2 cellular contexts compared by ENCODE assay signal in genomic region chr2:239323473-239323872, GRCh38.
TF ChIP-seq lines count a peak whose summit lies in the region.

No MANE protein-coding gene starts in this region.

TF ChIP-seq in SK-N-SH treated with all-trans-retinoic acid at 6 μM for 48 hours, 23 proteins besides CTCF, POLR2A, EP300 and RAD21 (continued from another document):
- TF ChIP-seq, protein P1, sequence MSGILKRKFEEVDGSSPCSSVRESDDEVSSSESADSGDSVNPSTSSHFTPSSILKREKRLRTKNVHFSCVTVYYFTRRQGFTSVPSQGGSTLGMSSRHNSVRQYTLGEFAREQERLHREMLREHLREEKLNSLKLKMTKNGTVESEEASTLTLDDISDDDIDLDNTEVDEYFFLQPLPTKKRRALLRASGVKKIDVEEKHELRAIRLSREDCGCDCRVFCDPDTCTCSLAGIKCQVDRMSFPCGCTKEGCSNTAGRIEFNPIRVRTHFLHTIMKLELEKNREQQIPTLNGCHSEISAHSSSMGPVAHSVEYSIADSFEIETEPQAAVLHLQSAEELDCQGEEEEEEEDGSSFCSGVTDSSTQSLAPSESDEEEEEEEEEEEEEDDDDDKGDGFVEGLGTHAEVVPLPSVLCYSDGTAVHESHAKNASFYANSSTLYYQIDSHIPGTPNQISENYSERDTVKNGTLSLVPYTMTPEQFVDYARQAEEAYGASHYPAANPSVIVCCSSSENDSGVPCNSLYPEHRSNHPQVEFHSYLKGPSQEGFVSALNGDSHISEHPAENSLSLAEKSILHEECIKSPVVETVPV (CRISPR knock-in tag; IDR thresholded peaks at IDR 0.05) = no peak
- TF ChIP-seq RARB (CRISPR knock-in tag; IDR thresholded peaks at IDR 0.05) (no peak), ZFP30 (CRISPR knock-in tag; IDR thresholded peaks at IDR 0.05) (no peak)

TF ChIP-seq in HCT116, 20 proteins besides CTCF, POLR2A, EP300 and RAD21 (continued from another document):
- TF ChIP-seq, protein P2, sequence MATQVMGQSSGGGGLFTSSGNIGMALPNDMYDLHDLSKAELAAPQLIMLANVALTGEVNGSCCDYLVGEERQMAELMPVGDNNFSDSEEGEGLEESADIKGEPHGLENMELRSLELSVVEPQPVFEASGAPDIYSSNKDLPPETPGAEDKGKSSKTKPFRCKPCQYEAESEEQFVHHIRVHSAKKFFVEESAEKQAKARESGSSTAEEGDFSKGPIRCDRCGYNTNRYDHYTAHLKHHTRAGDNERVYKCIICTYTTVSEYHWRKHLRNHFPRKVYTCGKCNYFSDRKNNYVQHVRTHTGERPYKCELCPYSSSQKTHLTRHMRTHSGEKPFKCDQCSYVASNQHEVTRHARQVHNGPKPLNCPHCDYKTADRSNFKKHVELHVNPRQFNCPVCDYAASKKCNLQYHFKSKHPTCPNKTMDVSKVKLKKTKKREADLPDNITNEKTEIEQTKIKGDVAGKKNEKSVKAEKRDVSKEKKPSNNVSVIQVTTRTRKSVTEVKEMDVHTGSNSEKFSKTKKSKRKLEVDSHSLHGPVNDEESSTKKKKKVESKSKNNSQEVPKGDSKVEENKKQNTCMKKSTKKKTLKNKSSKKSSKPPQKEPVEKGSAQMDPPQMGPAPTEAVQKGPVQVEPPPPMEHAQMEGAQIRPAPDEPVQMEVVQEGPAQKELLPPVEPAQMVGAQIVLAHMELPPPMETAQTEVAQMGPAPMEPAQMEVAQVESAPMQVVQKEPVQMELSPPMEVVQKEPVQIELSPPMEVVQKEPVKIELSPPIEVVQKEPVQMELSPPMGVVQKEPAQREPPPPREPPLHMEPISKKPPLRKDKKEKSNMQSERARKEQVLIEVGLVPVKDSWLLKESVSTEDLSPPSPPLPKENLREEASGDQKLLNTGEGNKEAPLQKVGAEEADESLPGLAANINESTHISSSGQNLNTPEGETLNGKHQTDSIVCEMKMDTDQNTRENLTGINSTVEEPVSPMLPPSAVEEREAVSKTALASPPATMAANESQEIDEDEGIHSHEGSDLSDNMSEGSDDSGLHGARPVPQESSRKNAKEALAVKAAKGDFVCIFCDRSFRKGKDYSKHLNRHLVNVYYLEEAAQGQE (IDR thresholded peaks at IDR 0.05; ENCODE audit: low read depth) = no peak
- TF ChIP-seq SRF (IDR thresholded peaks at IDR 0.05; ENCODE audit: low read depth) (no peak), ZBTB33 (IDR thresholded peaks at IDR 0.05; ENCODE audit: extremely low read depth, insufficient replicate concordance, low read length) (no peak), EGR1 (IDR thresholded peaks at IDR 0.05; ENCODE audit: low read depth) (no peak), CBX3 (IDR thresholded peaks at IDR 0.05; ENCODE audit: low read depth) (no peak), POLR2AphosphoS5 (IDR thresholded peaks at IDR 0.05; ENCODE audit: low read depth, low read length) (no peak), MAX (IDR thresholded peaks at IDR 0.05) (peak; percentile 55)
